In the genomic region with DNA sequence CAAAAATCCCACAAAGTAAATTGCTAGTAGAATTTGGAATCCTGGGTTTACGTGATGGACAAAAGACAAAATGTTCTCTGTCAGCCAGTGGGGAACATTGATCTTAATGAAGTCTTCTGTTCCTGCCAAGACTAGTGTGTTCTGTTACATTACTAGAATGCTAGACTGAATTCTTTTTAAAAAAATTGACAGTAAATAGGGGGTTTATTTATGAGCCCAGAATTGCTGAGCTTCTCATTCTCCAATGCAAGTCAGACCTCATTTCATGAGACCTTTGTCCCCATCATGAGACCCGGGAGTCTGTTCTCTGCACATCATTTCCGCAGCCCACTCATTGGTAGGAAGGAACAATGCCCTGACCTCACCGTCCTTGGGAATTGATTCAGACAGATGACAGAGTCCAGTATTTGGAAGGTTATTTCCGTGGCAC, we compare ENCODE assay signal across 1 cellular context.
TF ChIP-seq lines count a peak whose summit lies in the region.

No MANE protein-coding gene starts in this region.

TF ChIP-seq in liver, 16 proteins besides CTCF, POLR2A, EP300 and RAD21 (continued from another document):
- TF ChIP-seq, protein P1, sequence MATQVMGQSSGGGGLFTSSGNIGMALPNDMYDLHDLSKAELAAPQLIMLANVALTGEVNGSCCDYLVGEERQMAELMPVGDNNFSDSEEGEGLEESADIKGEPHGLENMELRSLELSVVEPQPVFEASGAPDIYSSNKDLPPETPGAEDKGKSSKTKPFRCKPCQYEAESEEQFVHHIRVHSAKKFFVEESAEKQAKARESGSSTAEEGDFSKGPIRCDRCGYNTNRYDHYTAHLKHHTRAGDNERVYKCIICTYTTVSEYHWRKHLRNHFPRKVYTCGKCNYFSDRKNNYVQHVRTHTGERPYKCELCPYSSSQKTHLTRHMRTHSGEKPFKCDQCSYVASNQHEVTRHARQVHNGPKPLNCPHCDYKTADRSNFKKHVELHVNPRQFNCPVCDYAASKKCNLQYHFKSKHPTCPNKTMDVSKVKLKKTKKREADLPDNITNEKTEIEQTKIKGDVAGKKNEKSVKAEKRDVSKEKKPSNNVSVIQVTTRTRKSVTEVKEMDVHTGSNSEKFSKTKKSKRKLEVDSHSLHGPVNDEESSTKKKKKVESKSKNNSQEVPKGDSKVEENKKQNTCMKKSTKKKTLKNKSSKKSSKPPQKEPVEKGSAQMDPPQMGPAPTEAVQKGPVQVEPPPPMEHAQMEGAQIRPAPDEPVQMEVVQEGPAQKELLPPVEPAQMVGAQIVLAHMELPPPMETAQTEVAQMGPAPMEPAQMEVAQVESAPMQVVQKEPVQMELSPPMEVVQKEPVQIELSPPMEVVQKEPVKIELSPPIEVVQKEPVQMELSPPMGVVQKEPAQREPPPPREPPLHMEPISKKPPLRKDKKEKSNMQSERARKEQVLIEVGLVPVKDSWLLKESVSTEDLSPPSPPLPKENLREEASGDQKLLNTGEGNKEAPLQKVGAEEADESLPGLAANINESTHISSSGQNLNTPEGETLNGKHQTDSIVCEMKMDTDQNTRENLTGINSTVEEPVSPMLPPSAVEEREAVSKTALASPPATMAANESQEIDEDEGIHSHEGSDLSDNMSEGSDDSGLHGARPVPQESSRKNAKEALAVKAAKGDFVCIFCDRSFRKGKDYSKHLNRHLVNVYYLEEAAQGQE (IDR thresholded peaks at IDR 0.05) = no peak
